8 cellular contexts compared by ENCODE assay signal in the genomic region with DNA sequence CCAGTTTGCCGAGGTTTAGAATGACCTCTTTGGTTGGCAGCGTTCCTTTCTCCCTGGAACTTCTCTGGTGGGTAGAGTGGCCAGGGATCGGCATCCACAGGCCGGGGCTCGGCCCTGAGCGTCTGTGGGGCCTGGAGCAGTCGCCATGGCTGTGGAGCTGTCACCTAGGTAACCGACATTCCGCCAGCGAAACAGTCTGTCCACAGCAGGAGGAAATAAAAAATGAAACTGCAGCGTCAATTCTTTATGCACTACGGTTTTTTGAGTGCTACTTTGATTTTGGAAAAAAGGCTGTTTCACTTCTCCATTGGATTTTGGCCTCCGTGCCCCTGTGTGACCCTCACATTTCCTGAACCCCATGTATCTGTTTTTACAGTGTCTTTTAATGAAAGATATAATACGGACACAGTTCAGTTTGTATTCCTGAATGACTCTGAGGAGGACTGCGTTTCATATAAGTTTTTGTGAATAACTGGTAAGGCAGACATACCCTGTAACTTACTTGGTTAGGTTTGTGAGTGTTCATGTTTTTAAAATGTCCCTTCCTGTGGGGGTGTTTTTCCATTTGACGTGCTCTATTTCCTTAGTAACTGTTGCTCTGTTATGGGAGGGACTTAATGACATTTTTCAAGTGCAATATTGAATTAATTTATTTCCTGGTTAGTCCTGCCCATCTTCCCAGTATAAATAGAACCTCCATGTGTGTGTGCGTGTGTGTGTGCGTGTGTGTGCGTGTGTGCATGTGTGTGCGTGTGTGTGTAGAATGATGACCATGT.
DNase-seq lines count a peak whose midpoint lies in the region; ATAC-seq, FAIRE-seq and TF ChIP-seq lines count a peak whose summit lies in the region.
"Had no signal": no experiment of that assay in that cellular context is flagged by ENCODE, and none has a peak within 500 bp of the region (broad histone marks: within the 10 kb centered on the region; RNA-seq: fewer than 3 reads in every experiment).

No MANE protein-coding gene starts in this region.

- no peak for TF ChIP-seq CTCF in fibroblast of pulmonary artery (IDR thresholded peaks at IDR 0.05; ENCODE audit: low read length, missing control alignments)
- TF ChIP-seq CTCF in neural cell (IDR thresholded peaks at IDR 0.05; ENCODE audit: poor library complexity, severe bottlenecking), result no peak

- DNase-seq in GM12891 (ENCODE audit: insufficient read length, low spot score), result peak; percentile 50
- no peak for DNase-seq in activated T-cell treated with anti-CD3 and anti-CD28 coated beads, Interleukin-2, amount 50 U/mL, for 4 hours
- DNase-seq in fibroblast of pulmonary artery (ENCODE audit: low read depth), result peak; percentile 76
- DNase-seq in NCI-H2171 treated with DMSO at 0.1 percent for 48 hours (lab: John Stamatoyannopoulos, UW), result no peak

- H3K27ac ChIP-seq in neural cell (ENCODE audit: low read length), result peak overlapping the region; percentile 22
- H3K27ac ChIP-seq: PC-9 had no signal

- TF ChIP-seq POLR2A in GM12891 (IDR thresholded peaks at IDR 0.05; ENCODE audit: low read depth, low read length), result no peak

- H3K9me2 ChIP-seq in neural cell (ENCODE audit: insufficient read depth, low read length), result no peaks in the 10 kb centered on the region

- FAIRE-seq in GM12891 (lab: Jason Lieb, UNC), result peak; percentile 59

- no peaks in the 10 kb centered on the region for H3K27me3 Mint-ChIP-seq in activated T-cell treated with anti-CD3 and anti-CD28 coated beads, Interleukin-2, amount 50 U/mL, for 4 hours (ENCODE audit: low read depth)

- no peaks in the 10 kb centered on the region for H3K36me3 Mint-ChIP-seq in activated T-cell treated with anti-CD3 and anti-CD28 coated beads, Interleukin-2, amount 50 U/mL, for 4 hours (ENCODE audit: insufficient read depth)

- peak overlapping the region; percentile 86 for H3K4me3 Mint-ChIP-seq in activated T-cell treated with anti-CD3 and anti-CD28 coated beads, Interleukin-2, amount 50 U/mL, for 4 hours

- no peak overlapping the region for H3K9ac ChIP-seq in neural cell (ENCODE audit: low read length)

- no peak for TF ChIP-seq RAD21 in neural cell (conservative IDR thresholded peaks at IDR 0.05)

- no peaks in the 10 kb centered on the region for H3K27me3 ChIP-seq in neural cell (ENCODE audit: insufficient read depth, low read depth, low read length)

- ATAC-seq in HG03432 (IDR thresholded peaks at IDR 0.05; ENCODE audit: unreplicated experiment) (peak; percentile 58), HG02610 (IDR thresholded peaks at IDR 0.05; ENCODE audit: unreplicated experiment) (no peak)
- ATAC-seq in activated T-cell treated with anti-CD3 and anti-CD28 coated beads, Interleukin-2, amount 50 U/mL, for 4 hours, result peak; percentile 65 to 68

- peak overlapping the region; percentile 41 for H3K4me2 ChIP-seq in neural cell (ENCODE audit: low read length)
- H3K4me2 ChIP-seq: PC-9 had no signal

- H3K79me2 ChIP-seq in neural cell (replicated peaks; ENCODE audit: insufficient read depth, low read length), result no peaks in the 10 kb centered on the region

- no peaks in the 10 kb centered on the region for H3K9me3 ChIP-seq in neural cell (ENCODE audit: low read length)

- no peaks in the 10 kb centered on the region for H3K9me3 Mint-ChIP-seq in activated T-cell treated with anti-CD3 and anti-CD28 coated beads, Interleukin-2, amount 50 U/mL, for 4 hours

- H3K4me1 Mint-ChIP-seq in activated T-cell treated with anti-CD3 and anti-CD28 coated beads, Interleukin-2, amount 50 U/mL, for 4 hours (ENCODE audit: low read depth), result peaks cover 72% of the 10 kb centered on the region

- H3K4me3 ChIP-seq in fibroblast of pulmonary artery (replicated peaks; ENCODE audit: low read depth, low read length), result peak overlapping the region; percentile 3
- peak overlapping the region; percentile 31 for H3K4me3 ChIP-seq in neural cell (ENCODE audit: low read length)
- H3K4me3 ChIP-seq: PC-9 had no signal

- H4K20me1 ChIP-seq in neural cell (ENCODE audit: insufficient read depth), result no peaks in the 10 kb centered on the region

- H3K36me3 ChIP-seq in neural cell (ENCODE audit: insufficient read depth, low read length), result no peaks in the 10 kb centered on the region

- TF ChIP-seq EP300 in neural cell (conservative IDR thresholded peaks at IDR 0.05; ENCODE audit: poor library complexity, severe bottlenecking), result no peak

- no peak overlapping the region for H2AFZ ChIP-seq in neural cell (ENCODE audit: low read depth, low read length)
- H2AFZ ChIP-seq: PC-9 had no signal

- H3F3A ChIP-seq in neural cell (ENCODE audit: insufficient read depth, low read length, poor library complexity, severe bottlenecking), result no peaks in the 10 kb centered on the region

TF ChIP-seq in GM12891, 5 proteins besides CTCF, POLR2A, EP300 and RAD21:
- TF ChIP-seq POU2F2 (IDR thresholded peaks at IDR 0.05; ENCODE audit: low read depth, low read length), result no peak
- TF ChIP-seq SPI1 (IDR thresholded peaks at IDR 0.05; ENCODE audit: low read depth, low read length), result peak; percentile 74

TF ChIP-seq in neural cell, 6 proteins besides CTCF, POLR2A, EP300 and RAD21:
- no peak for TF ChIP-seq MXI1 (conservative IDR thresholded peaks at IDR 0.05; ENCODE audit: poor library complexity, severe bottlenecking)
- TF ChIP-seq TAF1 (IDR thresholded peaks at IDR 0.05; ENCODE audit: low read depth), result no peak
- TF ChIP-seq EZH2 (IDR thresholded peaks at IDR 0.05; ENCODE audit: borderline replicate concordance, insufficient read depth, low read length, poor library complexity, severe bottlenecking), result no peak
- no peak for TF ChIP-seq SMC3 (conservative IDR thresholded peaks at IDR 0.05; ENCODE audit: poor library complexity)
- TF ChIP-seq, protein P1, sequence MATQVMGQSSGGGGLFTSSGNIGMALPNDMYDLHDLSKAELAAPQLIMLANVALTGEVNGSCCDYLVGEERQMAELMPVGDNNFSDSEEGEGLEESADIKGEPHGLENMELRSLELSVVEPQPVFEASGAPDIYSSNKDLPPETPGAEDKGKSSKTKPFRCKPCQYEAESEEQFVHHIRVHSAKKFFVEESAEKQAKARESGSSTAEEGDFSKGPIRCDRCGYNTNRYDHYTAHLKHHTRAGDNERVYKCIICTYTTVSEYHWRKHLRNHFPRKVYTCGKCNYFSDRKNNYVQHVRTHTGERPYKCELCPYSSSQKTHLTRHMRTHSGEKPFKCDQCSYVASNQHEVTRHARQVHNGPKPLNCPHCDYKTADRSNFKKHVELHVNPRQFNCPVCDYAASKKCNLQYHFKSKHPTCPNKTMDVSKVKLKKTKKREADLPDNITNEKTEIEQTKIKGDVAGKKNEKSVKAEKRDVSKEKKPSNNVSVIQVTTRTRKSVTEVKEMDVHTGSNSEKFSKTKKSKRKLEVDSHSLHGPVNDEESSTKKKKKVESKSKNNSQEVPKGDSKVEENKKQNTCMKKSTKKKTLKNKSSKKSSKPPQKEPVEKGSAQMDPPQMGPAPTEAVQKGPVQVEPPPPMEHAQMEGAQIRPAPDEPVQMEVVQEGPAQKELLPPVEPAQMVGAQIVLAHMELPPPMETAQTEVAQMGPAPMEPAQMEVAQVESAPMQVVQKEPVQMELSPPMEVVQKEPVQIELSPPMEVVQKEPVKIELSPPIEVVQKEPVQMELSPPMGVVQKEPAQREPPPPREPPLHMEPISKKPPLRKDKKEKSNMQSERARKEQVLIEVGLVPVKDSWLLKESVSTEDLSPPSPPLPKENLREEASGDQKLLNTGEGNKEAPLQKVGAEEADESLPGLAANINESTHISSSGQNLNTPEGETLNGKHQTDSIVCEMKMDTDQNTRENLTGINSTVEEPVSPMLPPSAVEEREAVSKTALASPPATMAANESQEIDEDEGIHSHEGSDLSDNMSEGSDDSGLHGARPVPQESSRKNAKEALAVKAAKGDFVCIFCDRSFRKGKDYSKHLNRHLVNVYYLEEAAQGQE (IDR thresholded peaks at IDR 0.05; ENCODE audit: borderline replicate concordance), result no peak
- TF ChIP-seq POLR2AphosphoS5 (IDR thresholded peaks at IDR 0.05), result no peak

Comparison
In these comparisons a context has a peak if more than half of its experiments do, and no peak if none do; other contexts are left out.
1. DNase-seq: peak in GM12891 (single experiment) and fibroblast of pulmonary artery (single experiment); none in activated T-cell treated with anti-CD3 and anti-CD28 coated beads, Interleukin-2, amount 50 U/mL, for 4 hours (single experiment) and NCI-H2171 treated with DMSO at 0.1 percent for 48 hours (single experiment).